1 cellular context compared by ENCODE assay signal in genomic region chr11:118663929-118664328, GRCh38.
TF ChIP-seq lines count a peak whose summit lies in the region.

No MANE protein-coding gene starts in this region.

TF ChIP-seq in IMR-90, 13 proteins besides CTCF, POLR2A, EP300 and RAD21 (continued from another document):
- TF ChIP-seq USF2 (IDR thresholded peaks at IDR 0.05; ENCODE audit: low read depth, low read length) (no peak), BHLHE40 (IDR thresholded peaks at IDR 0.05; ENCODE audit: low read depth, low read length) (no peak), MAFK (IDR thresholded peaks at IDR 0.05; ENCODE audit: low read depth, low read length) (no peak), NFE2L2 (IDR thresholded peaks at IDR 0.05; ENCODE audit: low read depth, low read length) (no peak), FOS (IDR thresholded peaks at IDR 0.05; ENCODE audit: low read depth, low read length) (no peak), MAZ (IDR thresholded peaks at IDR 0.05; ENCODE audit: borderline replicate concordance, low read depth, low read length) (no peak), RFX5 (IDR thresholded peaks at IDR 0.05; ENCODE audit: low read depth, low read length) (no peak), RCOR1 (IDR thresholded peaks at IDR 0.05; ENCODE audit: insufficient replicate concordance, low read length) (no peak)
